In genomic region chr2:54330226-54331094, GRCh38 we compare ENCODE assay signal across 8 cellular contexts.
DNase-seq lines count a peak whose midpoint lies in the region; ATAC-seq, FAIRE-seq and TF ChIP-seq lines count a peak whose summit lies in the region.

No MANE protein-coding gene starts in this region.

- no peak for TF ChIP-seq CTCF in DOHH2 (IDR thresholded peaks at IDR 0.05; ENCODE audit: low read depth, low read length, poor library complexity, severe bottlenecking)
- TF ChIP-seq CTCF in RWPE2 (IDR thresholded peaks at IDR 0.05; ENCODE audit: poor library complexity, severe bottlenecking): no peak
- TF ChIP-seq CTCF in fibroblast of pulmonary artery (IDR thresholded peaks at IDR 0.05; ENCODE audit: low read length, missing control alignments): no peak
- no peak for TF ChIP-seq CTCF in natural killer cell (IDR thresholded peaks at IDR 0.05)

- H4K20me1 ChIP-seq in DOHH2 (ENCODE audit: control insufficient read depth, insufficient read depth, low read depth, low read length): no peaks in the 10 kb centered on the region

- H3K27me3 Mint-ChIP-seq in natural killer cell (ENCODE audit: low read depth in 2 of 2): peaks cover 28 to 31% of the 10 kb centered on the region in 2 donors
- H3K27me3 Mint-ChIP-seq in stimulated activated naive B cell treated with anti-CD40 and anti-IgM and Interleukin-4, amounts not matched to agents 10 μg/mL and 1 μg/mL and 100 μg/mL, for 72 hours: peaks cover 13 to 15% of the 10 kb centered on the region in 2 donors

- no peaks in the 10 kb centered on the region for H3F3A ChIP-seq in DOHH2 (ENCODE audit: control insufficient read depth, insufficient read depth)

- H3K36me3 ChIP-seq in DOHH2 (ENCODE audit: control insufficient read depth, low read length) (no peaks in the 10 kb centered on the region), RWPE2 (ENCODE audit: low read depth) (no peaks in the 10 kb centered on the region)

- peak; percentile 91 for TF ChIP-seq POLR2A in H54 (IDR thresholded peaks at IDR 0.05; ENCODE audit: low read depth, low read length)

- H3K4me1 ChIP-seq in DOHH2 (ENCODE audit: control insufficient read depth, low read length): peaks cover 19% of the 10 kb centered on the region
- peaks cover 4% of the 10 kb centered on the region for H3K4me1 ChIP-seq in RWPE2 (ENCODE audit: insufficient read depth, poor library complexity, severe bottlenecking)

- no peaks in the 10 kb centered on the region for H3K36me3 Mint-ChIP-seq in natural killer cell
- H3K36me3 Mint-ChIP-seq in stimulated activated naive B cell treated with anti-CD40 and anti-IgM and Interleukin-4, amounts not matched to agents 10 μg/mL and 1 μg/mL and 100 μg/mL, for 72 hours: peaks cover 0 to 2% of the 10 kb centered on the region in 2 donors

- H3K9me2 ChIP-seq in DOHH2 (replicated peaks; ENCODE audit: control insufficient read depth, low read length): no peaks in the 10 kb centered on the region

- peak overlapping the region; percentile 80 for H3K4me2 ChIP-seq in DOHH2 (ENCODE audit: low read length)

- H3K27me3 ChIP-seq in DOHH2 (ENCODE audit: control insufficient read depth, low read length) (no peaks in the 10 kb centered on the region), RWPE2 (ENCODE audit: insufficient read depth, poor library complexity, severe bottlenecking) (no peaks in the 10 kb centered on the region)

- H3K4me1 Mint-ChIP-seq in natural killer cell: peaks cover 14% of the 10 kb centered on the region in 2 donors
- peaks cover 19 to 22% of the 10 kb centered on the region in 2 donors for H3K4me1 Mint-ChIP-seq in stimulated activated naive B cell treated with anti-CD40 and anti-IgM and Interleukin-4, amounts not matched to agents 10 μg/mL and 1 μg/mL and 100 μg/mL, for 72 hours

- intact Hi-C loops in natural killer cell (cut with micrococcal nuclease): no loop called here

- H3K79me2 ChIP-seq in DOHH2 (ENCODE audit: control insufficient read depth, low read length): no peaks in the 10 kb centered on the region

- FAIRE-seq in H54 (lab: Jason Lieb, UNC): peak; percentile 92

- H3K9me3 Mint-ChIP-seq in natural killer cell: no peaks in the 10 kb centered on the region
- H3K9me3 Mint-ChIP-seq in stimulated activated naive B cell treated with anti-CD40 and anti-IgM and Interleukin-4, amounts not matched to agents 10 μg/mL and 1 μg/mL and 100 μg/mL, for 72 hours: no peaks in the 10 kb centered on the region

- H3K27ac Mint-ChIP-seq in natural killer cell: peak overlapping the region; percentile 19 to 84
- peak overlapping the region; percentile 82 for H3K27ac Mint-ChIP-seq in stimulated activated naive B cell treated with anti-CD40 and anti-IgM and Interleukin-4, amounts not matched to agents 10 μg/mL and 1 μg/mL and 100 μg/mL, for 72 hours

- H3K27ac ChIP-seq in DOHH2 (ENCODE audit: low read depth, low read length) (no peak overlapping the region), RWPE2 (ENCODE audit: poor library complexity, severe bottlenecking) (no peak overlapping the region)

- H3K4me3 Mint-ChIP-seq in natural killer cell: peak overlapping the region; percentile 87
- peak overlapping the region; percentile 90 to 94 for H3K4me3 Mint-ChIP-seq in stimulated activated naive B cell treated with anti-CD40 and anti-IgM and Interleukin-4, amounts not matched to agents 10 μg/mL and 1 μg/mL and 100 μg/mL, for 72 hours

- H3K9me3 ChIP-seq in DOHH2 (ENCODE audit: control insufficient read depth, insufficient read depth, low read length) (no peaks in the 10 kb centered on the region; the same call in 1 of the 2 replicates), RWPE2 (ENCODE audit: severe bottlenecking) (no peaks in the 10 kb centered on the region)

- ATAC-seq in RWPE2 (ENCODE audit: low read depth): peak; percentile 95
- peak; percentile 91 to 98 (median 98) for ATAC-seq in natural killer cell
- ATAC-seq in stimulated activated naive B cell treated with anti-CD40 and anti-IgM and Interleukin-4, amounts not matched to agents 10 μg/mL and 1 μg/mL and 100 μg/mL, for 72 hours (replicated peaks): peak; percentile 98 to 99

- H3K4me3 ChIP-seq in DOHH2 (ENCODE audit: low read length) (peak overlapping the region; percentile 71), RWPE2 (ENCODE audit: severe bottlenecking) (peak overlapping the region; percentile 44), fibroblast of pulmonary artery (replicated peaks; ENCODE audit: low read depth, low read length) (peak overlapping the region; percentile 65)

- DNase-seq in H54 (ENCODE audit: insufficient read length, low spot score) (peak; percentile 93), LoVo (ENCODE audit: low spot score) (peak; percentile 97), RWPE2 (ENCODE audit: low spot score) (peak; percentile 90), fibroblast of pulmonary artery (ENCODE audit: low read depth) (peak; percentile 95), natural killer cell (peak; percentile 76)
- peak; percentile 93 for DNase-seq in activated effector memory CD4-positive, alpha-beta T cell treated with anti-CD3 and anti-CD28 coated beads, Interleukin-2, amount 50 U/mL, for 16 hours
- DNase-seq in stimulated activated naive B cell treated with anti-CD40 and anti-IgM and Interleukin-4, amounts not matched to agents 10 μg/mL and 1 μg/mL and 100 μg/mL, for 72 hours: peak; percentile 82
